8 cellular contexts compared by ENCODE assay signal in the genomic region with DNA sequence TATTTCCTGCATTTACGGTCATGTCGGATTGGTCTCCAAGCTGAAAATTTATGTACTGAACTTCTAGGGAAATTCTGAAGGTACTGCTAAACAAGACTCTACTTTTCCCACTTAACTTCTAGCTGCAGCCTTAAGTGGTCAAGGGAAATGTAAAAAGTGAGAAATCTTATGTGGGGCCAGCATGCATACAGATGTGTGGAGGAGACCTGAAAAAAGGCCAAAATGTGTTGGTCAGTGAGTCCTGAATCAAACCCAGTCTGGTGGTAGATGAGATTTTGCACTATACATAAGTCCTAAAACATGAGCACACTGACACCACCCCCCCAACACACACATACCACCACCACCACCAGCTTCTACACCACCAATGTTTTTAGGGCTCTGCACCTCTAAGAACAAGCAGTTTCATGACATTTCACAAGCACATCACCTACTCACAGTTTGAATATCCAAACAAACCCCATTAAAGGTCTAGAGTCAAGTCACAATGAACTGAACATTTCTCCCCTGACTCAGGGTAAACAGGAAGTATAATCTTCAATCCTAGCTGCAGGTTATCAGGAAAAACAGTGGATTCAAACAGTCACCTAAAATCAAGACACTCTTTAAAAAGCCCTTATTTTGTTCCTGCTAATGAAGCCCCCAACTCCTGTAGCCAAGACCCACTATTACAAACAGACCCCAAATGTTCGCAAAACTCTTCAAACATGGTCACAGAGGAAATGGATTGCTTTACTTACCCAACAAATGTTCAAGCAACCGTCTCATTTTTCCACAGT. TPM values are rescaled to one million over a fixed set of nuclear protein-coding genes. Genes with fewer than 3 reads are reported as not detected.
DNase-seq lines count a peak whose midpoint lies in the region; ATAC-seq and TF ChIP-seq lines count a peak whose summit lies in the region.

No MANE protein-coding gene starts in this region.

- DNase-seq in HT-29 (ENCODE audit: low spot score), result peak; percentile 70
- no peak for DNase-seq in adrenal gland
- DNase-seq in right lobe of liver, result no peak
- DNase-seq in LoVo (ENCODE audit: low spot score), result no peak
- DNase-seq in foreskin melanocyte, result no peak
- no peak for DNase-seq in activated CD4-positive, CD25-positive, alpha-beta regulatory T cell treated with anti-CD3 and anti-CD28 coated beads, Interleukin-2, amount 50 U/mL, for 72 hours

- 25 to 37% (median 34%) methylated on average over 4 of the region's 4 CpGs for WGBS in adrenal gland, 4 donors
- 21% methylated on average over 4 of the region's 4 CpGs for WGBS in right lobe of liver (ENCODE audit: insufficient coverage, low coverage, low lambda C conversion rate, missing lambda C conversion rate)

- H3K36me3 ChIP-seq in ACC112 (ENCODE audit: insufficient read depth, low read length) (no peaks in the 10 kb centered on the region), adrenal gland (replicated peaks in 1 of 2) (no peaks in the 10 kb centered on the region), right lobe of liver (no peaks in the 10 kb centered on the region)

- H3K27me3 ChIP-seq in ACC112 (ENCODE audit: insufficient read depth, low read length) (no peaks in the 10 kb centered on the region), adrenal gland (no peaks in the 10 kb centered on the region), right lobe of liver (no peaks in the 10 kb centered on the region)

- H3K4me1 ChIP-seq in ACC112 (ENCODE audit: control insufficient read depth, insufficient read depth, low read length, unreplicated experiment), result peaks cover 97% of the 10 kb centered on the region
- peaks cover 96 to 100% of the 10 kb centered on the region in 2 donors for H3K4me1 ChIP-seq in adrenal gland (replicated peaks in 1 of 2)
- H3K4me1 ChIP-seq in right lobe of liver, result peaks cover 0 to 95% (median 62%) of the 10 kb centered on the region in 4 donors

- peak overlapping the region; percentile 73 for H3K4me3 ChIP-seq in ACC112 (ENCODE audit: low read depth, low read length)
- peak overlapping the region in 2 of 4 donors; percentile 3 to 49 for H3K4me3 ChIP-seq in adrenal gland
- H3K4me3 ChIP-seq in right lobe of liver, result peak overlapping the region; percentile 7 to 12 (median 9)

- no peaks in the 10 kb centered on the region for H3K9me3 ChIP-seq in adrenal gland (replicated peaks in 1 of 3)
- H3K9me3 ChIP-seq in right lobe of liver, result no peaks in the 10 kb centered on the region

- H3K27ac ChIP-seq in ACC112 (ENCODE audit: low read depth, low read length) (peak overlapping the region; percentile 95), adrenal gland (peak overlapping the region; percentile 95 to 99 (median 98)), right lobe of liver (peak overlapping the region; percentile 93 to 98 (median 98))

- TF ChIP-seq CTCF in adrenal gland (IDR thresholded peaks at IDR 0.05) (no peak), right lobe of liver (IDR thresholded peaks at IDR 0.05) (no peak)

- H3K79me2 ChIP-seq in ACC112 (ENCODE audit: control insufficient read depth, insufficient read depth, low read length, unreplicated experiment), result peaks cover 70% of the 10 kb centered on the region

- intact Hi-C loops in adrenal gland (cut with DNase I), result loop anchor here in 1 of 2 donors (5.0 kb wide), 1 partner anchor 38 kb away; no protein-coding TSS in a partner anchor
- intact Hi-C loops in right lobe of liver (cut with DNase I), result no loop called here

- no peak for ATAC-seq in right lobe of liver
- ATAC-seq in GM19324 (IDR thresholded peaks at IDR 0.05; ENCODE audit: low FRiP score, unreplicated experiment), result no peak

- no peak for TF ChIP-seq POLR2A in adrenal gland (IDR thresholded peaks at IDR 0.05)
- TF ChIP-seq POLR2A in right lobe of liver (IDR thresholded peaks at IDR 0.05), result peak; percentile 48

- H2AFZ ChIP-seq in ACC112 (ENCODE audit: low read length, unreplicated experiment), result peak overlapping the region; percentile 23

RNA-seq across cellular contexts. Expression of a gene that starts 1.6 kb away (rescaled TPM):
- total RNA-seq in HT-29 (2014; rRNA removed; shearing (Covaris generic)), result 30.9 and 35.6 TPM in 2 replicates
- 100 to 1,000 TPM in 2 of 8 donors, 10 to 100 TPM in 6; 58.4 to 116 (median 70.5) TPM for total RNA-seq in adrenal gland
- 10 to 100 TPM; 37.0 to 83.9 (median 64.1) TPM for polyA plus RNA-seq in adrenal gland
- total RNA-seq in right lobe of liver, result 10 to 100 TPM in 5 of 6 experiments, 1 to 10 TPM in 1; 7.8 to 25.7 (median 13.8) TPM
